ENCODE assay signal across 25 cellular contexts in genomic region chr18:78240867-78241266, GRCh38.
A peak's percentile ranks its signal among the peaks of the same experiment; 100 is the strongest.
DNase-seq lines count a peak whose midpoint lies in the region; ATAC-seq and TF ChIP-seq lines count a peak whose summit lies in the region.
"Had no signal": no experiment of that assay in that cellular context is flagged by ENCODE, and none has a peak within 500 bp of the region (broad histone marks: within the 10 kb centered on the region; RNA-seq: fewer than 3 reads in every experiment).

No MANE protein-coding gene starts in this region.

- no peak for TF ChIP-seq CTCF in WTC11 (IDR thresholded peaks at IDR 0.05)
- no peak for TF ChIP-seq CTCF in endothelial cell (IDR thresholded peaks at IDR 0.05; ENCODE audit: unreplicated experiment)

- H3K23ac ChIP-seq in neuronal stem cell (ENCODE audit: low read depth, low read length, poor library complexity) = no peak overlapping the region

- no peak overlapping the region for H3K4me2 ChIP-seq in neuronal stem cell (ENCODE audit: insufficient read depth, low read length, poor library complexity, severe bottlenecking)

- H2BK5ac ChIP-seq in neuronal stem cell (ENCODE audit: low read length) = no peak overlapping the region

- no peak overlapping the region for H3K27ac ChIP-seq in neuronal stem cell (replicated peaks; ENCODE audit: low read length)
- H3K27ac ChIP-seq: BLaER1 treated with 17β-estradiol and CSF1 and Interleukin-3, amounts not matched to agents 10 nM and 100 nM; GM23248; RWPE1 had no signal

- no peak overlapping the region for H2BK120ac ChIP-seq in neuronal stem cell (ENCODE audit: low read depth, low read length)

- H3K36me3 ChIP-seq in H7 (replicated peaks; ENCODE audit: control insufficient read depth, insufficient read depth, low read length) = no peaks in the 10 kb centered on the region
- H3K36me3 ChIP-seq in neuronal stem cell (replicated peaks in 1 of 2; ENCODE audit: control insufficient read depth in 2 of 2, insufficient read depth in 2 of 2, low read length in 2 of 2) = no peaks in the 10 kb centered on the region
- H3K36me3 ChIP-seq: BLaER1 treated with 17β-estradiol and CSF1 and Interleukin-3, amounts not matched to agents 10 nM and 100 nM; HAP-1; MG63 had no signal

- H3K4ac ChIP-seq in neuronal stem cell (ENCODE audit: low read length) = no peak overlapping the region

- no peak overlapping the region for H2BK12ac ChIP-seq in neuronal stem cell (ENCODE audit: low read length)

- H2BK15ac ChIP-seq in neuronal stem cell (ENCODE audit: low read length) = no peak overlapping the region

- no peaks in the 10 kb centered on the region for H3K27me3 ChIP-seq in H7 (ENCODE audit: control insufficient read depth, insufficient read depth, low read length)
- peaks cover 0 to 3% (median 0%) of the 10 kb centered on the region in 3 experiments for H3K27me3 ChIP-seq in neuronal stem cell (ENCODE audit: control insufficient read depth in 3 of 3, insufficient read depth in 3 of 3, low read depth in 1 of 3, low read length in 3 of 3)
- H3K27me3 ChIP-seq: BLaER1 treated with 17β-estradiol and CSF1 and Interleukin-3, amounts not matched to agents 10 nM and 100 nM; MG63 had no signal

- H3K4me3 Mint-ChIP-seq in WTC11 = no peak overlapping the region
- H3K4me3 Mint-ChIP-seq in endothelial cell (ENCODE audit: unreplicated experiment) = no peak overlapping the region
- H3K4me3 Mint-ChIP-seq: CD4-positive, alpha-beta T cell; HFFc6 had no signal

- peaks cover 2% of the 10 kb centered on the region; the same call in 1 of the 2 replicates for H3K27me3 Mint-ChIP-seq in WTC11 (ENCODE audit: low read depth)
- peaks cover 10% of the 10 kb centered on the region for H3K27me3 Mint-ChIP-seq in endothelial cell (ENCODE audit: unreplicated experiment)
- H3K27me3 Mint-ChIP-seq: CD4-positive, alpha-beta T cell had no signal

- H3K9me3 ChIP-seq in neuronal stem cell (replicated peaks in 1 of 2; ENCODE audit: control insufficient read depth in 2 of 2, insufficient read depth in 1 of 2, low read depth in 1 of 2, low read length in 2 of 2) = peaks cover 0 to 6% of the 10 kb centered on the region in 2 donors
- H3K9me3 ChIP-seq: HAP-1, MG63 had no signal

- H3K9me3 Mint-ChIP-seq in WTC11 (peaks cover 41% of the 10 kb centered on the region), endothelial cell (ENCODE audit: unreplicated experiment) (peaks cover 60% of the 10 kb centered on the region)

- peak overlapping the region; percentile 1 for H3K18ac ChIP-seq in neuronal stem cell (ENCODE audit: low read length)

- H3K14ac ChIP-seq in neuronal stem cell (ENCODE audit: low read length) = no peak overlapping the region

- no peak overlapping the region for H2AK5ac ChIP-seq in neuronal stem cell (ENCODE audit: low read depth, low read length)

- H3K4me1 ChIP-seq in neuronal stem cell (ENCODE audit: control insufficient read depth in 2 of 2, insufficient read depth in 1 of 2, low read depth in 1 of 2, low read length in 2 of 2) = peaks cover 12 to 13% of the 10 kb centered on the region in 2 donors
- H3K4me1 ChIP-seq: HAP-1 had no signal

- POLR2A ChIA-PET in WTC11 (lab: Charles Lee) = no interaction called here

- H3K4me1 Mint-ChIP-seq in WTC11 (peaks cover 12% of the 10 kb centered on the region), endothelial cell (ENCODE audit: unreplicated experiment) (no peaks in the 10 kb centered on the region)

- peaks cover 31% of the 10 kb centered on the region for H3K36me3 Mint-ChIP-seq in WTC11
- H3K36me3 Mint-ChIP-seq in endothelial cell (ENCODE audit: low read depth, unreplicated experiment) = peaks cover 23% of the 10 kb centered on the region

- H3K79me1 ChIP-seq in neuronal stem cell (ENCODE audit: low read depth, low read length) = no peaks in the 10 kb centered on the region

- H3K9ac ChIP-seq in neuronal stem cell (ENCODE audit: low read depth, low read length, poor library complexity) = no peak overlapping the region
- H3K9ac ChIP-seq: BLaER1 treated with 17β-estradiol and CSF1 and Interleukin-3, amounts not matched to agents 10 nM and 100 nM; GM23248 had no signal

- no peak overlapping the region for H4K91ac ChIP-seq in neuronal stem cell (ENCODE audit: low read depth, low read length, poor library complexity)

- H2AFZ ChIP-seq in neuronal stem cell (ENCODE audit: low read length) = peak overlapping the region; percentile 36
- H2AFZ ChIP-seq: GM23248 had no signal

- DNase-seq in H7 (peak; percentile 57), WTC11 (ENCODE audit: low spot score) (no peak), left kidney (ENCODE audit: low read depth, low spot score) (peak; percentile 42), neuronal stem cell (ENCODE audit: low spot score) (no peak), endothelial cell (ENCODE audit: low spot score) (no peak), DMS153 (lab: John Stamatoyannopoulos, UW) (no peak)
- DNase-seq: AML-193; CD4-positive, alpha-beta T cell; DMS53; GM23248; HFFc6; IMR-90; KG1; MG63; NCI-H1105 treated with DMSO at 0.1 percent for 48 hours; NCI-H146; NCI-H226; NCI-H510A; NCI-H69; SHP77 had no signal

- no peak overlapping the region for H4K8ac ChIP-seq in neuronal stem cell (ENCODE audit: low read depth, low read length)

- H3K4me3 ChIP-seq in H7 (ENCODE audit: insufficient read depth, low read depth, low read length) (no peak overlapping the region), neuronal stem cell (ENCODE audit: low read length in 2 of 2) (no peak overlapping the region)
- H3K4me3 ChIP-seq: BLaER1 treated with 17β-estradiol and CSF1 and Interleukin-3, amounts not matched to agents 10 nM and 100 nM; GM23248; HAP-1 had no signal

- CTCF ChIA-PET in WTC11 (lab: Charles Lee) = no interaction called here

- ATAC-seq in WTC11 = peak; percentile 44
- ATAC-seq in HG03280 (IDR thresholded peaks at IDR 0.05; ENCODE audit: unreplicated experiment) = no peak
- ATAC-seq in GM21825 (IDR thresholded peaks at IDR 0.05; ENCODE audit: unreplicated experiment) = no peak

- no peak overlapping the region for H3K27ac Mint-ChIP-seq in WTC11
- no peak overlapping the region for H3K27ac Mint-ChIP-seq in endothelial cell (ENCODE audit: unreplicated experiment)
- H3K27ac Mint-ChIP-seq: CD4-positive, alpha-beta T cell; HFFc6 had no signal

- no CpG with 5 or more reads among the region's 10 CpGs for WGBS in neuronal stem cell (ENCODE audit: extremely low coverage in 2 of 2, insufficient read length in 2 of 2, insufficient replicate concordance in 1 of 2), 2 donors

TF ChIP-seq in WTC11, 78 proteins besides CTCF, POLR2A, EP300 and RAD21:
- TF ChIP-seq ZSCAN18 (CRISPR knock-in tag; IDR thresholded peaks at IDR 0.05) (no peak), CREM (CRISPR knock-in tag; IDR thresholded peaks at IDR 0.05) (no peak), SP1 (CRISPR knock-in tag; conservative IDR thresholded peaks at IDR 0.05) (no peak), MXD4 (CRISPR knock-in tag; IDR thresholded peaks at IDR 0.05; ENCODE audit: borderline replicate concordance) (no peak), MAX (CRISPR knock-in tag; IDR thresholded peaks at IDR 0.05) (no peak), NR3C1 (CRISPR knock-in tag; conservative IDR thresholded peaks at IDR 0.05; ENCODE audit: low read depth) (no peak), ZNF416 (CRISPR knock-in tag; IDR thresholded peaks at IDR 0.05) (no peak), ZNF121 (CRISPR knock-in tag; IDR thresholded peaks at IDR 0.05) (no peak), CBFB (CRISPR knock-in tag; IDR thresholded peaks at IDR 0.05; ENCODE audit: low read depth) (no peak), NFATC4 (CRISPR knock-in tag; IDR thresholded peaks at IDR 0.05) (no peak), ZNF281 (CRISPR knock-in tag; IDR thresholded peaks at IDR 0.05) (no peak), ELF4 (CRISPR knock-in tag; IDR thresholded peaks at IDR 0.05; ENCODE audit: low read depth) (no peak)

Comparison
In these comparisons a context has a peak if more than half of its experiments do, and no peak if none do; other contexts are left out.
1. DNase-seq: peak in H7 (single experiment) and left kidney (single experiment); none in WTC11 (single experiment), neuronal stem cell (single experiment), endothelial cell (single experiment) and DMS153 (single experiment).